In the genomic region with DNA sequence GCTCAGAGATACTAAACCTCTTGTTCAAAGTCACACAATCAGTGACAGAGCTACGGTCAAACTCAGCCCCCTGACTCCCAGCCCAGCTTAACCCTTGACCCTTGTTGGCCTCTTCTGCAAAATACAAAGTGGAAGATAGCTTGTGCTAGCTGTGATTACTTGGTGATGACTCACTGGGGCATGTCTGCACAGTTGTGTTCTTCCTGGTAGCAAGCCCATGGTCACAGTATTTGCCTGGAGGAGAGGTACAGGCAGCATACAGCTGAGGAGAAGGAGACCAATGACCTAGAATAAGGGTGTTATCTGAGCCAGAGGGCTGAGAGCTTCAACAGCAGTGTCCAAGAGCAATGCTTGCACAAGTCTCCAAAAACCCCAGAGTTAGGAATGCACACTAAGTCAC, we compare ENCODE assay signal across 14 cellular contexts. TPM values are rescaled to one million over a fixed set of nuclear protein-coding genes. Genes with fewer than 3 reads are reported as not detected.
A peak's percentile ranks its signal among the peaks of the same experiment; 100 is the strongest.
DNase-seq lines count a peak whose midpoint lies in the region; ATAC-seq and TF ChIP-seq lines count a peak whose summit lies in the region.
"Had no signal": no experiment of that assay in that cellular context is flagged by ENCODE, and none has a peak within 500 bp of the region (broad histone marks: within the 10 kb centered on the region; RNA-seq: fewer than 3 reads in every experiment).

No MANE protein-coding gene starts in this region.

- no peak for TF ChIP-seq CTCF in PC-3 (conservative IDR thresholded peaks at IDR 0.05; ENCODE audit: low read depth, low read length)

- in situ Hi-C loops in Caki2 (cut with HindIII; ENCODE audit: low pct_unique_long_range_greater_than_20kb, low sequenced_read_pairs) = no loop called here

- H3K14ac ChIP-seq in mesenchymal stem cell (ENCODE audit: low read length in 2 of 2) (no peak overlapping the region), neuronal stem cell (ENCODE audit: low read length) (no peak overlapping the region)

- H3K4me1 ChIP-seq in PC-3 (ENCODE audit: insufficient read depth, low read length) = peaks cover 7% of the 10 kb centered on the region
- H3K4me1 ChIP-seq in mesenchymal stem cell (ENCODE audit: control insufficient read depth, insufficient read depth, low read depth, low read length) = peaks cover 15% of the 10 kb centered on the region
- peaks cover 3 to 6% of the 10 kb centered on the region in 2 donors for H3K4me1 ChIP-seq in neuronal stem cell (ENCODE audit: control insufficient read depth in 2 of 2, insufficient read depth in 1 of 2, low read depth in 1 of 2, low read length in 2 of 2)

- peaks cover 2% of the 10 kb centered on the region for H3K79me1 ChIP-seq in mesenchymal stem cell (replicated peaks; ENCODE audit: low read length, poor library complexity, severe bottlenecking)
- no peaks in the 10 kb centered on the region for H3K79me1 ChIP-seq in neuronal stem cell (ENCODE audit: low read depth, low read length)

- H3K9me2 ChIP-seq in PC-3 (replicated peaks; ENCODE audit: low read length) = no peaks in the 10 kb centered on the region

- no peak overlapping the region for H3K23ac ChIP-seq in mesenchymal stem cell (ENCODE audit: low read length in 2 of 2)
- H3K23ac ChIP-seq in neuronal stem cell (ENCODE audit: low read depth, low read length, poor library complexity) = no peak overlapping the region

- H3K4me3 ChIP-seq in PC-3 (ENCODE audit: low read length) (no peak overlapping the region), mesenchymal stem cell (ENCODE audit: insufficient read depth in 1 of 2, low read depth in 1 of 2, low read length in 2 of 2) (no peak overlapping the region), neuronal stem cell (ENCODE audit: low read length in 2 of 2) (no peak overlapping the region)
- H3K4me3 ChIP-seq: gastrocnemius medialis, thoracic aorta had no signal

- no peaks in the 10 kb centered on the region for H3F3A ChIP-seq in PC-3 (ENCODE audit: low read length, unreplicated experiment)

- intact Hi-C loops in PC-3 (cut with micrococcal nuclease) = no loop called here

- peak; percentile 46; the same call in 1 of the 2 replicates for ATAC-seq in PC-3
- peak; percentile 83 for ATAC-seq in esophagus mucosa
- ATAC-seq in GM18873 (IDR thresholded peaks at IDR 0.05; ENCODE audit: low FRiP score, unreplicated experiment) = no peak
- ATAC-seq in HG03025 (IDR thresholded peaks at IDR 0.05; ENCODE audit: low FRiP score, unreplicated experiment) = no peak
- ATAC-seq: gastrocnemius medialis had no signal

- no peak overlapping the region for H3K4ac ChIP-seq in mesenchymal stem cell (ENCODE audit: low read depth in 1 of 2, low read length in 2 of 2)
- H3K4ac ChIP-seq in neuronal stem cell (ENCODE audit: low read length) = no peak overlapping the region

- H3K36me3 ChIP-seq in PC-3 (ENCODE audit: low read depth, low read length) (no peaks in the 10 kb centered on the region), mesenchymal stem cell (ENCODE audit: control insufficient read depth in 1 of 2, insufficient read depth in 2 of 2, low read depth in 1 of 2, low read length in 2 of 2) (peaks cover 0 to 4% of the 10 kb centered on the region in 2 experiments), neuronal stem cell (replicated peaks in 1 of 2; ENCODE audit: control insufficient read depth in 2 of 2, insufficient read depth in 2 of 2, low read length in 2 of 2) (no peaks in the 10 kb centered on the region)
- H3K36me3 ChIP-seq: gastrocnemius medialis, thoracic aorta had no signal

- H2BK120ac ChIP-seq in mesenchymal stem cell (ENCODE audit: low read depth, low read length) (no peak overlapping the region), neuronal stem cell (ENCODE audit: low read depth, low read length) (no peak overlapping the region)

- H2AK5ac ChIP-seq in mesenchymal stem cell (ENCODE audit: low read length, severe bottlenecking) (no peak overlapping the region), neuronal stem cell (ENCODE audit: low read depth, low read length) (no peak overlapping the region)

- H4K8ac ChIP-seq in mesenchymal stem cell (ENCODE audit: low read length) (no peak overlapping the region), neuronal stem cell (ENCODE audit: low read depth, low read length) (no peak overlapping the region)

- H2BK5ac ChIP-seq in mesenchymal stem cell (ENCODE audit: low read depth, low read length, poor library complexity, severe bottlenecking) (no peak overlapping the region), neuronal stem cell (ENCODE audit: low read length) (no peak overlapping the region)

- H2BK12ac ChIP-seq in mesenchymal stem cell (ENCODE audit: low read length in 2 of 2) (no peak overlapping the region), neuronal stem cell (ENCODE audit: low read length) (no peak overlapping the region)

- no peaks in the 10 kb centered on the region for H3K79me2 ChIP-seq in PC-3 (ENCODE audit: low read length)

- DNase-seq in Caki2 (ENCODE audit: low read depth) = peak; percentile 57
- DNase-seq in PC-3 = peak; percentile 29
- peak; percentile 65 for DNase-seq in mesenchymal stem cell
- no peak for DNase-seq in neuronal stem cell (ENCODE audit: low spot score)
- DNase-seq in C1 segment of cervical spinal cord (lab: John Stamatoyannopoulos, UW) = no peak
- DNase-seq: activated CD4-positive, alpha-beta T cell treated with anti-CD3 and anti-CD28 coated beads, Interleukin-2, amount 10 ng/mL, durations not matched to agents 24 days and 14 days; activated T-cell treated with anti-CD3 and anti-CD28 coated beads, Interleukin-2, amount 50 U/mL, for 48 hours; gastrocnemius medialis; NCI-H1417; posterior cingulate gyrus had no signal

- BruUV-seq in PC-3 (replicated peaks; lab: Mats Ljungman, UMichigan) = no TSS peak

- H3K18ac ChIP-seq in mesenchymal stem cell (ENCODE audit: low read depth in 1 of 2, low read length in 2 of 2) = peak overlapping the region in 1 of 2 experiments; percentile 67
- H3K18ac ChIP-seq in neuronal stem cell (ENCODE audit: low read length) = no peak overlapping the region

- no peak overlapping the region for H3K9ac ChIP-seq in PC-3 (ENCODE audit: low read length)
- no peak overlapping the region for H3K9ac ChIP-seq in mesenchymal stem cell (ENCODE audit: low read length)
- H3K9ac ChIP-seq in neuronal stem cell (ENCODE audit: low read depth, low read length, poor library complexity) = no peak overlapping the region

- H3K27ac ChIP-seq in PC-3 (ENCODE audit: low read length) = no peak overlapping the region
- no peak overlapping the region for H3K27ac ChIP-seq in mesenchymal stem cell (ENCODE audit: low read length, poor library complexity, severe bottlenecking)
- no peak overlapping the region for H3K27ac ChIP-seq in neuronal stem cell (replicated peaks; ENCODE audit: low read length)
- H3K27ac ChIP-seq: gastrocnemius medialis, thoracic aorta had no signal

- H4K91ac ChIP-seq in mesenchymal stem cell (ENCODE audit: low read length) (no peak overlapping the region), neuronal stem cell (ENCODE audit: low read depth, low read length, poor library complexity) (no peak overlapping the region)

- H2AFZ ChIP-seq in PC-3 (ENCODE audit: low read length) = no peak overlapping the region
- no peak overlapping the region for H2AFZ ChIP-seq in mesenchymal stem cell (ENCODE audit: low read depth, low read length)
- no peak overlapping the region for H2AFZ ChIP-seq in neuronal stem cell (ENCODE audit: low read length)

- H3K4me2 ChIP-seq in PC-3 (ENCODE audit: low read length) (no peak overlapping the region), mesenchymal stem cell (ENCODE audit: low read length, poor library complexity, severe bottlenecking) (no peak overlapping the region), neuronal stem cell (ENCODE audit: insufficient read depth, low read length, poor library complexity, severe bottlenecking) (no peak overlapping the region)

- H3K27me3 ChIP-seq in PC-3 (ENCODE audit: low read length) = no peaks in the 10 kb centered on the region
- no peaks in the 10 kb centered on the region for H3K27me3 ChIP-seq in mesenchymal stem cell (ENCODE audit: control insufficient read depth in 1 of 2, insufficient read depth in 1 of 2, low read length in 2 of 2)
- H3K27me3 ChIP-seq in neuronal stem cell (ENCODE audit: control insufficient read depth in 3 of 3, insufficient read depth in 3 of 3, low read depth in 1 of 3, low read length in 3 of 3) = peaks cover 0 to 13% (median 10%) of the 10 kb centered on the region in 3 experiments
- H3K27me3 ChIP-seq: gastrocnemius medialis had no signal

- WGBS in mesenchymal stem cell = no CpG with 5 or more reads among the region's 1 CpG
- WGBS in neuronal stem cell (ENCODE audit: extremely low coverage in 2 of 2, insufficient read length in 2 of 2, insufficient replicate concordance in 1 of 2), 2 donors = no CpG with 5 or more reads among the region's 1 CpG

- CTCF ChIA-PET in PC-3 (lab: Charles Lee) = no interaction called here

- H3K9me3 ChIP-seq in PC-3 (ENCODE audit: low read length) (no peaks in the 10 kb centered on the region), mesenchymal stem cell (ENCODE audit: control insufficient read depth, low read length) (no peaks in the 10 kb centered on the region), neuronal stem cell (replicated peaks in 1 of 2; ENCODE audit: control insufficient read depth in 2 of 2, insufficient read depth in 1 of 2, low read depth in 1 of 2, low read length in 2 of 2) (peaks cover 0 to 2% of the 10 kb centered on the region in 2 donors)
- H3K9me3 ChIP-seq: gastrocnemius medialis, thoracic aorta had no signal

- no peaks in the 10 kb centered on the region for H4K20me1 ChIP-seq in PC-3 (ENCODE audit: low read length)

- POLR2A ChIA-PET in PC-3 (lab: Charles Lee; ENCODE audit: unreplicated experiment) = no interaction called here

- H2BK15ac ChIP-seq in mesenchymal stem cell (ENCODE audit: low read depth, poor library complexity, severe bottlenecking) (no peak overlapping the region), neuronal stem cell (ENCODE audit: low read length) (no peak overlapping the region)

RNA-seq across cellular contexts. Expression of a gene that starts 5.7 kb away (rescaled TPM):
- 18.1 and 23.4 TPM in 2 replicates for total RNA-seq in Caki2 (2014; rRNA removed; shearing (Covaris generic); ENCODE audit: low replicate concordance)
- total RNA-seq in PC-3 (2014; rRNA removed) = 1.8 and 3.1 TPM in 2 replicates
- 3.9 TPM for total RNA-seq in esophagus mucosa
- 3.9 TPM for polyA plus RNA-seq in mesenchymal stem cell (2013, experiment 1 of 2)
- polyA plus RNA-seq in mesenchymal stem cell (2013, experiment 2 of 2) = 3.8 TPM
- 3.1 TPM for polyA plus RNA-seq in neuronal stem cell (2013, experiment 1 of 2)
- polyA plus RNA-seq in neuronal stem cell (2013, experiment 2 of 2) = 3.2 TPM
- total RNA-seq: activated CD4-positive, alpha-beta T cell treated with anti-CD3 and anti-CD28 coated beads, Interleukin-2, amount 10 ng/mL, durations not matched to agents 24 days and 14 days had no signal

Comparison
In these comparisons a context has a peak if more than half of its experiments do, and no peak if none do; other contexts are left out.
1. DNase-seq: peak in Caki2 (single experiment), PC-3 (single experiment) and mesenchymal stem cell (single experiment); none in neuronal stem cell (single experiment) and C1 segment of cervical spinal cord (0 of 14).
2. ATAC-seq: peak in PC-3 (single experiment) and esophagus mucosa (single experiment); none in GM18873 (single experiment) and HG03025 (single experiment).